16 cellular contexts compared by ENCODE assay signal in the genomic region with DNA sequence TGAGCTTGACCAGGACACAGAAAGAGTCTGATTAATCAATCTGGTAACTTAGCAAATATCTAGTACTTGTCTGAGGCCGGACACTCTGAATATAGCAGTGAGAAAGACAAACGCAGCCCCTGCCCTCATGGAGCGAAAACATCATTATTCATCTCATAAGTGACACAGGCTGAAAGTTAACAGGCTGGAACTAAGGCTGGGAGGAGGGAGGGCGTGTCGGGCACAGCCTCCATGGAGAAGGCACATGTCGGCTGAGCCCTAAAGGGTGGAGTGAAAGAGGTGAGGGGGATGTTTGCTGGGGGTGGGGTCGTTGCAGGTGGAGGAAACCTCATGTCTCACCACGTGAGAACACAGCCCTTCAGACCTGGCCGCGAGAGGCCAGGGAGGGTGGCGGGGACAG.
DNase-seq lines count a peak whose midpoint lies in the region; ATAC-seq and TF ChIP-seq lines count a peak whose summit lies in the region.
"Had no signal": no experiment of that assay in that cellular context is flagged by ENCODE, and none has a peak within 500 bp of the region (broad histone marks: within the 10 kb centered on the region; RNA-seq: fewer than 3 reads in every experiment).

No MANE protein-coding gene starts in this region.

- DNase-seq in HEK293T (ENCODE audit: extremely low spot score) (no peak), left colon (peak in 1 of 2 donors; percentile 21), posterior vena cava (ENCODE audit: low spot score) (peak; percentile 8), NCI-H2227 (lab: John Stamatoyannopoulos, UW; ENCODE audit: unreplicated experiment) (no peak)
- DNase-seq in activated CD8-positive, alpha-beta memory T cell treated with anti-CD3 and anti-CD28 coated beads, Interleukin-2, amount 50 U/mL, for 48 hours, result no peak
- no peak for DNase-seq in central memory CD4-positive, alpha-beta T cell
- DNase-seq: C1 segment of cervical spinal cord; Calu3; CD4-positive, alpha-beta memory T cell; COR-L47; DMS53; DMS79 treated with DMSO at 0.1 percent for 48 hours; GF-D8 had no signal

- intact Hi-C loops in left colon (cut with DNase I, micrococcal nuclease), result no loop called here
- intact Hi-C loops in posterior vena cava (cut with DNase I), result no loop called here

- no peak overlapping the region for H3K4me3 Mint-ChIP-seq in nephron
- H3K4me3 Mint-ChIP-seq: CD4-positive, alpha-beta memory T cell; GM23338 had no signal

- no peaks in the 10 kb centered on the region for H3K36me3 Mint-ChIP-seq in nephron (ENCODE audit: low read depth)
- H3K36me3 Mint-ChIP-seq: CD4-positive, alpha-beta memory T cell had no signal

- peaks cover 45% of the 10 kb centered on the region for H3K4me1 Mint-ChIP-seq in nephron
- H3K4me1 Mint-ChIP-seq: CD4-positive, alpha-beta memory T cell had no signal

- CTCF ChIA-PET in HEK293T (lab: Yijun Ruan, JAX), result no interaction called here

- peaks cover 4% of the 10 kb centered on the region for H3K9me3 Mint-ChIP-seq in nephron

- peak overlapping the region in 2 of 3 experiments; percentile 49 to 94 for H3K27ac Mint-ChIP-seq in nephron
- H3K27ac Mint-ChIP-seq: CD4-positive, alpha-beta memory T cell; GM23338 had no signal

- POLR2A ChIA-PET in HEK293T (lab: Yijun Ruan, JAX), result no interaction called here

- no peak for TF ChIP-seq CTCF in nephron (IDR thresholded peaks at IDR 0.05; ENCODE audit: unreplicated experiment in 3 of 3)

- ATAC-seq in left colon, result peak; percentile 70
- no peak for ATAC-seq in GM21390 (IDR thresholded peaks at IDR 0.05; ENCODE audit: unreplicated experiment)
- ATAC-seq: GM23338 had no signal

- H3K27me3 Mint-ChIP-seq in nephron (ENCODE audit: low read depth), result peaks cover 20% of the 10 kb centered on the region

TF ChIP-seq in HEK293T, 16 proteins besides CTCF, POLR2A, EP300 and RAD21:
- no peak for TF ChIP-seq FOXA1 (IDR thresholded peaks at IDR 0.05)
- TF ChIP-seq, protein P1, sequence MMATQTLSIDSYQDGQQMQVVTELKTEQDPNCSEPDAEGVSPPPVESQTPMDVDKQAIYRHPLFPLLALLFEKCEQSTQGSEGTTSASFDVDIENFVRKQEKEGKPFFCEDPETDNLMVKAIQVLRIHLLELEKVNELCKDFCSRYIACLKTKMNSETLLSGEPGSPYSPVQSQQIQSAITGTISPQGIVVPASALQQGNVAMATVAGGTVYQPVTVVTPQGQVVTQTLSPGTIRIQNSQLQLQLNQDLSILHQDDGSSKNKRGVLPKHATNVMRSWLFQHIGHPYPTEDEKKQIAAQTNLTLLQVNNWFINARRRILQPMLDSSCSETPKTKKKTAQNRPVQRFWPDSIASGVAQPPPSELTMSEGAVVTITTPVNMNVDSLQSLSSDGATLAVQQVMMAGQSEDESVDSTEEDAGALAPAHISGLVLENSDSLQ (IDR thresholded peaks at IDR 0.05), result peak; percentile 87
- TF ChIP-seq SUZ12 (IDR thresholded peaks at IDR 0.05), result no peak
